In the genomic region with DNA sequence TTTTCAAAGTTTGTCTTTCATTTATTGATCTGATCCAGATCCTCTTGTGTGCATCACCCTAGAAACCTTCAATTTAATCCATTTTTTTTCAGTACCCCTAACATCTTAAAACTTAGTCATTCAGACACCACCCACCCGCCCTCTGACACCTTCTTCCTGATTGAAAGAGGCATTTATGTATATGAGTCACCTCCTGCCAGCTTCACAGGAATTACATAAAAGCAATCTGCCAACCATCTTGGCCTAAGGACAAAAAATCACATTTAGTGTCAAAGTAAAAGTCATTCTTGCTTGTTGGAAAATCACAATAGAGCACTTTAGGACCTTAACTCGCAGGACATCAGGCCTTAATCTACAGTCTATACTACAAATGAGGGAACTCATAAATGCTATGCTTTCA, we compare ENCODE assay signal across 10 cellular contexts. TPM values are rescaled to one million over a fixed set of nuclear protein-coding genes. Genes with fewer than 3 reads are reported as not detected.
DNase-seq lines count a peak whose midpoint lies in the region; ATAC-seq and TF ChIP-seq lines count a peak whose summit lies in the region.
"Had no signal": no experiment of that assay in that cellular context is flagged by ENCODE, and none has a peak within 500 bp of the region (broad histone marks: within the 10 kb centered on the region; RNA-seq: fewer than 3 reads in every experiment).

No MANE protein-coding gene starts in this region.

- H3K27ac Mint-ChIP-seq in chondrocyte (ENCODE audit: unreplicated experiment) = no peak overlapping the region
- no peak overlapping the region for H3K27ac Mint-ChIP-seq in nephron progenitor cell

- DNase-seq in AG08395 (ENCODE audit: low spot score) = peak; percentile 26
- DNase-seq in H4 (ENCODE audit: low spot score) = peak; percentile 66
- peak; percentile 5 for DNase-seq in SW480 (ENCODE audit: low spot score)
- DNase-seq in head of caudate nucleus = peak in 38 of 42 donors; percentile 8 to 86 (median 50)
- DNase-seq in chondrocyte (ENCODE audit: low spot score) = no peak
- no peak for DNase-seq in nephron progenitor cell
- DNase-seq in activated CD4-positive, CD25-positive, alpha-beta regulatory T cell (lab: John Stamatoyannopoulos, UW) = no peak
- DNase-seq: DMS79, NCI-H187 treated with DMSO at 0.1 percent for 48 hours had no signal

- H3K36me3 Mint-ChIP-seq in chondrocyte (ENCODE audit: low read depth) (no peaks in the 10 kb centered on the region), nephron progenitor cell (ENCODE audit: low read depth) (no peaks in the 10 kb centered on the region)

- H3K4me3 Mint-ChIP-seq in chondrocyte (ENCODE audit: unreplicated experiment) (no peak overlapping the region), nephron progenitor cell (no peak overlapping the region)

- no peaks in the 10 kb centered on the region for H3K9me3 Mint-ChIP-seq in chondrocyte (ENCODE audit: low read depth)
- no peaks in the 10 kb centered on the region for H3K9me3 Mint-ChIP-seq in nephron progenitor cell

- no peak for ATAC-seq in GM21447 (IDR thresholded peaks at IDR 0.05; ENCODE audit: unreplicated experiment)

- intact Hi-C loops in head of caudate nucleus (cut with DNase I) = no loop called here

- no peaks in the 10 kb centered on the region for H3K27me3 Mint-ChIP-seq in chondrocyte (ENCODE audit: low read depth)
- H3K27me3 Mint-ChIP-seq in nephron progenitor cell (ENCODE audit: low read depth, poor library complexity) = no peaks in the 10 kb centered on the region

- H3K4me1 Mint-ChIP-seq in chondrocyte (ENCODE audit: low read depth) (peaks cover 18% of the 10 kb centered on the region), nephron progenitor cell (peaks cover 8% of the 10 kb centered on the region)

- no peak for TF ChIP-seq CTCF in chondrocyte (IDR thresholded peaks at IDR 0.05)
- no peak for TF ChIP-seq CTCF in nephron progenitor cell (IDR thresholded peaks at IDR 0.05)

RNA-seq across cellular contexts. Expression of gene NDST3, which starts 52.0 kb away (rescaled TPM):
- 1.3 and 2.7 TPM in 2 replicates for total RNA-seq in H4 (2014; rRNA removed; shearing (Covaris generic))
- total RNA-seq in chondrocyte = 1.2 to 1.7 TPM (median 1.3 TPM) in 3 replicates

Comparison
In these comparisons a context has a peak if more than half of its experiments do, and no peak if none do; other contexts are left out.
1. DNase-seq: peak in AG08395 (single experiment), H4 (single experiment), SW480 (single experiment) and head of caudate nucleus (38 of 42); none in chondrocyte (single experiment), nephron progenitor cell (single experiment) and activated CD4-positive, CD25-positive, alpha-beta regulatory T cell (0 of 4).